Comparison of ENCODE assay signal across 11 cellular contexts in genomic region chr1:9481048-9481447, GRCh38.
"Had no signal": no experiment of that assay in that cellular context is flagged by ENCODE, and none has a peak within 500 bp of the region (broad histone marks: within the 10 kb centered on the region; RNA-seq: fewer than 3 reads in every experiment).

No MANE protein-coding gene starts in this region.

- H3K36me3 ChIP-seq: gastrocnemius medialis, heart left ventricle, prostate gland, suprapubic skin had no signal

- H3K9me3 ChIP-seq: gastrocnemius medialis, heart left ventricle, prostate gland, suprapubic skin had no signal

- H3K27me3 ChIP-seq: gastrocnemius medialis, heart left ventricle, suprapubic skin had no signal

- H3K4me3 ChIP-seq: gastrocnemius medialis, heart left ventricle, prostate gland, suprapubic skin had no signal

- H3K27ac ChIP-seq: gastrocnemius medialis, heart left ventricle, prostate gland, suprapubic skin had no signal

- DNase-seq: activated CD4-positive, alpha-beta T cell treated with anti-CD3 and anti-CD28 coated beads for 48 hours; activated CD8-positive, alpha-beta T cell treated with anti-CD3 and anti-CD28 coated beads for 36 hours; activated effector memory CD4-positive, alpha-beta T cell treated with Interleukin-2 at 50 U/mL for 16 hours; activated naive CD4-positive, alpha-beta T cell treated with anti-CD3 and anti-CD28 coated beads, Interleukin-2, amount 50 U/mL, for 16 hours; activated T-cell treated with anti-CD3 and anti-CD28 coated beads, Interleukin-2, amount 50 U/mL, for 4 hours; gastrocnemius medialis; nephron progenitor cell had no signal

- ATAC-seq: activated CD8-positive, alpha-beta T cell treated with anti-CD3 and anti-CD28 coated beads for 36 hours; activated T-cell treated with anti-CD3 and anti-CD28 coated beads, Interleukin-2, amount 50 U/mL, for 4 hours; gastrocnemius medialis; heart left ventricle; sciatic nerve had no signal

- H3K4me1 ChIP-seq: gastrocnemius medialis, heart left ventricle, prostate gland had no signal
